In genomic region chr3:196689941-196690660, GRCh38 we compare ENCODE assay signal across 28 cellular contexts. TPM values are rescaled to one million over a fixed set of nuclear protein-coding genes. Genes with fewer than 3 reads are reported as not detected.
A peak's percentile ranks its signal among the peaks of the same experiment; 100 is the strongest.
DNase-seq lines count a peak whose midpoint lies in the region; ATAC-seq, FAIRE-seq and TF ChIP-seq lines count a peak whose summit lies in the region.
"Had no signal": no experiment of that assay in that cellular context is flagged by ENCODE, and none has a peak within 500 bp of the region (broad histone marks: within the 10 kb centered on the region; RNA-seq: fewer than 3 reads in every experiment).

No MANE protein-coding gene starts in this region.

- BruUV-seq in K562 (replicated peaks; lab: Mats Ljungman, UMichigan): no TSS peak

- H3K36me3 ChIP-seq in BLaER1 treated with 17β-estradiol and CSF1 and Interleukin-3, amounts not matched to agents 10 nM and 100 nM: peaks cover 0 to 3% (median 0%) of the 10 kb centered on the region in 11 experiments; a peak in 1 of 22 replicates
- H3K36me3 ChIP-seq in K562 (ENCODE audit: control insufficient read depth, insufficient read depth, low read length): no peaks in the 10 kb centered on the region
- no peaks in the 10 kb centered on the region for H3K36me3 ChIP-seq in neutrophil

- peak overlapping the region in 5 of 10 experiments; percentile 5 to 43 (median 33); a peak in 7 of 20 replicates for H3K4me3 ChIP-seq in BLaER1 treated with 17β-estradiol and CSF1 and Interleukin-3, amounts not matched to agents 10 nM and 100 nM
- H3K4me3 ChIP-seq in HL-60 (replicated peaks; ENCODE audit: insufficient read depth, low read length) (no peak overlapping the region), K562 (no peak overlapping the region), neutrophil (ENCODE audit: low read depth in 1 of 2, low read length in 1 of 2) (peak overlapping the region; percentile 38 to 55)
- H3K4me3 ChIP-seq: GM12878 had no signal

- H3K9ac ChIP-seq in BLaER1 treated with 17β-estradiol and CSF1 and Interleukin-3, amounts not matched to agents 10 nM and 100 nM: peak overlapping the region in 10 of 11 experiments; percentile 14 to 80 (median 50); a peak in 15 of 22 replicates
- no peak overlapping the region for H3K9ac ChIP-seq in K562 (ENCODE audit: insufficient read depth in 1 of 2, low read depth in 2 of 2, low read length in 2 of 2)
- H3K9ac ChIP-seq: KMS-11, SK-N-SH had no signal

- POLR2A ChIA-PET in K562 (lab: Yijun Ruan, JAX): no interaction called here

- no peaks in the 10 kb centered on the region for H4K20me1 ChIP-seq in BLaER1 treated with 17β-estradiol and CSF1 and Interleukin-3, amounts not matched to agents 10 nM and 100 nM
- H4K20me1 ChIP-seq in K562 (replicated peaks; ENCODE audit: control insufficient read depth, insufficient read depth, low read length): no peaks in the 10 kb centered on the region

- H2AFZ ChIP-seq in K562 (ENCODE audit: low read depth, low read length): no peak overlapping the region

- no peaks in the 10 kb centered on the region for H3K79me2 ChIP-seq in K562 (ENCODE audit: control insufficient read depth, insufficient read depth, low read length)

- DNase-seq in HL-60 (ENCODE audit: low read depth in 1 of 2, low spot score in 1 of 2) (peak in 1 of 2 experiments; percentile 56), K562 (ENCODE audit: extremely low read depth in 1 of 4, low spot score in 3 of 4) (no peak), left lobe of liver (ENCODE audit: low spot score) (no peak), DMS79 (lab: John Stamatoyannopoulos, UW) (no peak), SHP77 (lab: John Stamatoyannopoulos, UW) (no peak)
- DNase-seq in activated CD8-positive, alpha-beta memory T cell treated with anti-CD3 and anti-CD28 coated beads, Interleukin-2, amount 50 U/mL, for 4 hours: no peak
- DNase-seq: CD4-positive, alpha-beta T cell; EL; GDM1; IMR-90; MV-4-11; NCI-H1105 treated with DMSO at 0.1 percent for 48 hours; NCI-H146; NCI-H1930; NCI-H2107; NCI-H524 treated with DMSO at 0.1 percent for 48 hours; NCI-H82; NK-92 treated with Interleukin-12 subunit alpha and Interleukin-12 subunit beta, amount 100 ng/mL, for 24 hours; SK-N-SH; SW 1271; T-helper 17 cell had no signal

- TF ChIP-seq EP300 in K562 (IDR thresholded peaks at IDR 0.05; ENCODE audit: low read length): no peak

- CTCF ChIA-PET in K562 (lab: Yijun Ruan, JAX; ENCODE audit: low intra/inter-chr PET ratio): no interaction called here

- WGBS in K562 (ENCODE audit: insufficient coverage, low coverage, missing lambda C conversion rate): 70% methylated on average over 17 of the region's 17 CpGs

- no peak for FAIRE-seq in K562 (lab: Jason Lieb, UNC)
- FAIRE-seq: D721Med, GM12878 had no signal

- H3K27me3 ChIP-seq in BLaER1 treated with 17β-estradiol and CSF1 and Interleukin-3, amounts not matched to agents 10 nM and 100 nM: no peaks in the 10 kb centered on the region
- no peaks in the 10 kb centered on the region for H3K27me3 ChIP-seq in HL-60 (ENCODE audit: insufficient read depth, poor library complexity, severe bottlenecking)
- no peaks in the 10 kb centered on the region for H3K27me3 ChIP-seq in K562 (ENCODE audit: control insufficient read depth in 2 of 2, insufficient read depth in 2 of 2, low read length in 2 of 2)
- H3K27me3 ChIP-seq in neutrophil: no peaks in the 10 kb centered on the region

- peaks cover 56 to 96% (median 91%) of the 10 kb centered on the region in 10 experiments for H3K4me1 ChIP-seq in BLaER1 treated with 17β-estradiol and CSF1 and Interleukin-3, amounts not matched to agents 10 nM and 100 nM
- H3K4me1 ChIP-seq in K562 (replicated peaks in 1 of 2; ENCODE audit: control insufficient read depth in 2 of 2, insufficient read depth in 2 of 2, low read length in 2 of 2) (peaks cover 5 to 6% of the 10 kb centered on the region in 2 experiments; a peak in 4 of 5 replicates), neutrophil (ENCODE audit: control insufficient read depth in 1 of 2, insufficient read depth in 1 of 2, low read depth in 1 of 2, low read length in 1 of 2) (peaks cover 88 to 92% of the 10 kb centered on the region in 2 experiments)

- H3K4me2 ChIP-seq in BLaER1 treated with 17β-estradiol and CSF1 and Interleukin-3, amounts not matched to agents 10 nM and 100 nM: peak overlapping the region; percentile 42 to 90 (median 74)
- H3K4me2 ChIP-seq in K562 (ENCODE audit: insufficient read depth, low read length): no peak overlapping the region
- H3K4me2 ChIP-seq: KMS-11, SK-N-SH had no signal

- peaks cover 0 to 31% (median 0%) of the 10 kb centered on the region in 11 experiments; a peak in 3 of 22 replicates for H3K9me3 ChIP-seq in BLaER1 treated with 17β-estradiol and CSF1 and Interleukin-3, amounts not matched to agents 10 nM and 100 nM (replicated peaks in 1 of 11)
- H3K9me3 ChIP-seq in K562 (replicated peaks; ENCODE audit: control insufficient read depth, insufficient read depth, low read depth, low read length): 0 out of 2 replicates have a peak, but pooled peaks cover 2% of the 10 kb centered on the region
- no peaks in the 10 kb centered on the region for H3K9me3 ChIP-seq in neutrophil
- H3K9me3 ChIP-seq: SK-N-SH had no signal

- peak overlapping the region; percentile 85 to 97 (median 93) for H3K27ac ChIP-seq in BLaER1 treated with 17β-estradiol and CSF1 and Interleukin-3, amounts not matched to agents 10 nM and 100 nM
- H3K27ac ChIP-seq in HL-60 (replicated peaks) (peak overlapping the region; percentile 43), K562 (ENCODE audit: extremely low read depth, low read depth, low read length) (no peak overlapping the region), neutrophil (peak overlapping the region; percentile 99)
- H3K27ac ChIP-seq: KMS-11 had no signal

- no peak for TF ChIP-seq POLR2A in K562 (conservative IDR thresholded peaks at IDR 0.05)

- no peak for TF ChIP-seq RAD21 in K562 (CRISPR knock-in tag; conservative IDR thresholded peaks at IDR 0.05 in 1 of 2, IDR thresholded peaks at IDR 0.05 in 1 of 2)

- in situ Hi-C loops in K562 (cut with MboI): no loop called here

- no peaks in the 10 kb centered on the region for H3K9me1 ChIP-seq in K562 (ENCODE audit: control insufficient read depth, insufficient read depth, low read length)

- intact Hi-C loops in K562 (cut with micrococcal nuclease): no loop called here

- no peak for TF ChIP-seq CTCF in HL-60 (IDR thresholded peaks at IDR 0.05; ENCODE audit: insufficient read depth, low read length)
- TF ChIP-seq CTCF in K562 (IDR thresholded peaks at IDR 0.05 in 2 of 3, conservative IDR thresholded peaks at IDR 0.05 in 1 of 3; ENCODE audit: insufficient read depth in 2 of 3, low read depth in 1 of 3, low read length in 3 of 3): no peak
- no peak for TF ChIP-seq CTCF in neutrophil (IDR thresholded peaks at IDR 0.05)

- ATAC-seq in K562 (no peak), left lobe of liver (no peak)
- ATAC-seq: GM12878, HCT116, Panc1, T-helper 17 cell had no signal

RNA-seq across cellular contexts. Expression of gene CEP19, which starts 21.9 kb away (rescaled TPM):
- total RNA-seq in K562 (2011; cell fraction: chromatin; rRNA removed; ENCODE audit: low replicate concordance): 0.25 and 0.97 TPM in 2 replicates
- 0.50 and 0.53 TPM in 2 replicates for total RNA-seq in K562 (2011; cell fraction: nucleolus; rRNA removed)
- 0.51 and 1.8 TPM in 2 replicates for total RNA-seq in K562 (2011; cell fraction: nucleoplasm; rRNA removed)
- 2.5 and 3.1 TPM in 2 replicates for total RNA-seq in K562 (2014; rRNA removed)
- total RNA-seq in K562 (2014; rRNA removed; fragmentation: Illumina TruSeq; extraction: Trizol): 4.1 and 4.3 TPM in 2 replicates
- 4.5 TPM in 2 replicates for total RNA-seq in K562 (2015; rRNA removed; fragmentation: Illumina TruSeq; extraction: Trizol)
- total RNA-seq in K562 (2021): 2.3 and 2.5 TPM in 2 replicates
- 2.7 and 4.2 TPM in 2 replicates for polyA plus RNA-seq in K562 (2011; rRNA removed)
- 1.1 and 1.5 TPM in 2 replicates for polyA plus RNA-seq in K562 (2011; cell fraction: cytosol; rRNA removed)
- 0.35 and 0.36 TPM in 2 replicates for polyA plus RNA-seq in K562 (2011; cell fraction: nucleus; rRNA removed)
- polyA plus RNA-seq in K562 (2012): 3.2 and 3.6 TPM in 2 replicates
- 3.7 and 3.8 TPM in 2 replicates for polyA plus RNA-seq in K562 (2014; fragmentation: Illumina TruSeq; extraction: Trizol)
- 1 to 10 TPM; 3.4 to 4.2 TPM for polyA plus RNA-seq in K562 (2014; fragmentation: Nextera tagmentation; extraction: Ambion mirVana)
- 3.1 and 3.5 TPM in 2 replicates for polyA plus RNA-seq in K562 (2014; rRNA removed)
- 1.9 and 2.1 TPM in 2 replicates for polyA minus RNA-seq in K562 (2011; rRNA and poly(A)+ RNA removed)
- polyA minus RNA-seq in K562 (2011; cell fraction: cytosol; rRNA and poly(A)+ RNA removed): 1.6 TPM in 1 of 2 replicates, not detected in the other
- 0.40 and 0.44 TPM in 2 replicates for polyA minus RNA-seq in K562 (2011; cell fraction: nucleus; rRNA and poly(A)+ RNA removed)
- total RNA-seq in left lobe of liver: 0.43 TPM

RNA-seq across cellular contexts. Expression of gene PIGX, which starts 22.1 kb away (rescaled TPM):
- 18.2 and 25.3 TPM in 2 replicates for total RNA-seq in K562 (2011; cell fraction: chromatin; rRNA removed; ENCODE audit: low replicate concordance)
- total RNA-seq in K562 (2011; cell fraction: nucleolus; rRNA removed): 11.8 and 13.8 TPM in 2 replicates
- total RNA-seq in K562 (2011; cell fraction: nucleoplasm; rRNA removed): 18.2 and 21.2 TPM in 2 replicates
- total RNA-seq in K562 (2014; rRNA removed): 23.8 and 25.8 TPM in 2 replicates
- 27.0 and 34.2 TPM in 2 replicates for total RNA-seq in K562 (2014; rRNA removed; fragmentation: Illumina TruSeq; extraction: Trizol)
- total RNA-seq in K562 (2015; rRNA removed; fragmentation: Illumina TruSeq; extraction: Trizol): 23.8 and 25.2 TPM in 2 replicates
- total RNA-seq in K562 (2021): 22.5 and 26.9 TPM in 2 replicates
- polyA plus RNA-seq in K562 (2011; rRNA removed): 25.4 and 36.3 TPM in 2 replicates
- polyA plus RNA-seq in K562 (2011; cell fraction: cytosol; rRNA removed): 9.4 and 18.2 TPM in 2 replicates
- polyA plus RNA-seq in K562 (2011; cell fraction: nucleus; rRNA removed): 6.7 and 9.6 TPM in 2 replicates
- polyA plus RNA-seq in K562 (2012): 17.7 and 22.1 TPM in 2 replicates
- polyA plus RNA-seq in K562 (2014; fragmentation: Illumina TruSeq; extraction: Trizol): 25.9 and 28.4 TPM in 2 replicates
- 1 to 10 TPM; 3.7 to 5.1 TPM for polyA plus RNA-seq in K562 (2014; fragmentation: Nextera tagmentation; extraction: Ambion mirVana)
- polyA plus RNA-seq in K562 (2014; rRNA removed): 25.9 and 30.8 TPM in 2 replicates
- polyA minus RNA-seq in K562 (2011; rRNA and poly(A)+ RNA removed): 21.7 and 23.7 TPM in 2 replicates
- 14.7 and 17.2 TPM in 2 replicates for polyA minus RNA-seq in K562 (2011; cell fraction: cytosol; rRNA and poly(A)+ RNA removed)
- polyA minus RNA-seq in K562 (2011; cell fraction: nucleus; rRNA and poly(A)+ RNA removed): 3.1 and 6.8 TPM in 2 replicates
- total RNA-seq in left lobe of liver: 7.2 TPM

RNA-seq across cellular contexts. Expression of gene PAK2, which starts 49.6 kb away (rescaled TPM):
- 19.6 and 55.8 TPM in 2 replicates for total RNA-seq in K562 (2011; cell fraction: chromatin; rRNA removed; ENCODE audit: low replicate concordance)
- total RNA-seq in K562 (2011; cell fraction: nucleolus; rRNA removed): 12.2 and 16.4 TPM in 2 replicates
- 19.9 and 25.7 TPM in 2 replicates for total RNA-seq in K562 (2011; cell fraction: nucleoplasm; rRNA removed)
- 19.8 and 24.6 TPM in 2 replicates for total RNA-seq in K562 (2014; rRNA removed)
- total RNA-seq in K562 (2014; rRNA removed; fragmentation: Illumina TruSeq; extraction: Trizol): 35.9 and 39.9 TPM in 2 replicates
- 35.7 and 35.8 TPM in 2 replicates for total RNA-seq in K562 (2015; rRNA removed; fragmentation: Illumina TruSeq; extraction: Trizol)
- total RNA-seq in K562 (2021): 72.4 and 72.7 TPM in 2 replicates
- 56.4 and 61.8 TPM in 2 replicates for polyA plus RNA-seq in K562 (2011; rRNA removed)
- 23.9 and 40.1 TPM in 2 replicates for polyA plus RNA-seq in K562 (2011; cell fraction: cytosol; rRNA removed)
- 11.1 and 11.9 TPM in 2 replicates for polyA plus RNA-seq in K562 (2011; cell fraction: nucleus; rRNA removed)
- polyA plus RNA-seq in K562 (2012): 35.3 and 75.5 TPM in 2 replicates
- polyA plus RNA-seq in K562 (2014; fragmentation: Illumina TruSeq; extraction: Trizol): 58.7 and 68.4 TPM in 2 replicates
- polyA plus RNA-seq in K562 (2014; fragmentation: Nextera tagmentation; extraction: Ambion mirVana): 10 to 100 TPM; 13.2 to 18.6 TPM
- polyA plus RNA-seq in K562 (2014; rRNA removed): 26.6 and 26.7 TPM in 2 replicates
- polyA minus RNA-seq in K562 (2011; rRNA and poly(A)+ RNA removed): 183 and 200 TPM in 2 replicates
- 88.9 and 95.5 TPM in 2 replicates for polyA minus RNA-seq in K562 (2011; cell fraction: cytosol; rRNA and poly(A)+ RNA removed)
- 3.8 and 14.6 TPM in 2 replicates for polyA minus RNA-seq in K562 (2011; cell fraction: nucleus; rRNA and poly(A)+ RNA removed)
- 37.4 TPM for total RNA-seq in left lobe of liver

RNA-seq across cellular contexts. Expression of gene NRROS, which starts 50.6 kb away (rescaled TPM):
- 7.2 and 22.0 TPM in 2 replicates for total RNA-seq in K562 (2011; cell fraction: chromatin; rRNA removed; ENCODE audit: low replicate concordance)
- 15.8 and 20.0 TPM in 2 replicates for total RNA-seq in K562 (2011; cell fraction: nucleolus; rRNA removed)
- 8.9 and 10.3 TPM in 2 replicates for total RNA-seq in K562 (2011; cell fraction: nucleoplasm; rRNA removed)
- total RNA-seq in K562 (2014; rRNA removed) (4.6 and 6.9 TPM in 2 replicates), K562 (2014; rRNA removed; fragmentation: Illumina TruSeq; extraction: Trizol) (1.2 and 2.1 TPM in 2 replicates), K562 (2015; rRNA removed; fragmentation: Illumina TruSeq; extraction: Trizol) (3.7 and 3.8 TPM in 2 replicates), K562 (2021) (13.0 and 13.8 TPM in 2 replicates), left lobe of liver (1.7 TPM)
- polyA plus RNA-seq in K562 (2011; rRNA removed) (2.2 and 7.1 TPM in 2 replicates), K562 (2014; fragmentation: Illumina TruSeq; extraction: Trizol) (5.4 and 8.9 TPM in 2 replicates), K562 (2014; fragmentation: Nextera tagmentation; extraction: Ambion mirVana) (under 1 TPM; 0.34 to 0.35 TPM), K562 (2014; rRNA removed) (4.6 and 6.4 TPM in 2 replicates)
- polyA plus RNA-seq in K562 (2011; cell fraction: cytosol; rRNA removed): 2.7 and 5.0 TPM in 2 replicates
- polyA plus RNA-seq in K562 (2011; cell fraction: nucleus; rRNA removed): 5.4 and 8.2 TPM in 2 replicates
- 16.4 and 25.4 TPM in 2 replicates for polyA plus RNA-seq in K562 (2012)
- 3.0 and 3.7 TPM in 2 replicates for polyA minus RNA-seq in K562 (2011; rRNA and poly(A)+ RNA removed)
- polyA minus RNA-seq in K562 (2011; cell fraction: cytosol; rRNA and poly(A)+ RNA removed): 5.2 and 6.3 TPM in 2 replicates
- polyA minus RNA-seq in K562 (2011; cell fraction: nucleus; rRNA and poly(A)+ RNA removed): 2.1 and 4.6 TPM in 2 replicates
- total RNA-seq: IMR-90 had no signal

Comparison
In these comparisons a context has a peak if more than half of its experiments do, and no peak if none do; other contexts are left out.
1. H3K4me3 ChIP-seq: peak in neutrophil (2 of 2); none in HL-60 (single experiment) and K562 (single experiment).
2. H3K9ac ChIP-seq: peak in BLaER1 treated with 17β-estradiol and CSF1 and Interleukin-3, amounts not matched to agents 10 nM and 100 nM (10 of 11); none in K562 (0 of 2).